Comparison of ENCODE assay signal across 17 cellular contexts in genomic region chr11:92436026-92436425, GRCh38.
DNase-seq lines count a peak whose midpoint lies in the region; ATAC-seq lines count a peak whose summit lies in the region.
"Had no signal": no experiment of that assay in that cellular context is flagged by ENCODE, and none has a peak within 500 bp of the region (broad histone marks: within the 10 kb centered on the region; RNA-seq: fewer than 3 reads in every experiment).

No MANE protein-coding gene starts in this region.

- no peak overlapping the region for H3K27ac ChIP-seq in SJCRH30
- H3K27ac ChIP-seq: BLaER1 treated with 17β-estradiol and CSF1 and Interleukin-3, amounts not matched to agents 10 nM and 100 nM; C4-2B had no signal

- no peaks in the 10 kb centered on the region for H3K4me1 ChIP-seq in SJCRH30
- H3K4me1 ChIP-seq: BLaER1 treated with 17β-estradiol and CSF1 and Interleukin-3, amounts not matched to agents 10 nM and 100 nM had no signal

- H3K27ac Mint-ChIP-seq in activated T-helper 17 cell treated with anti-CD3 and anti-CD28 coated beads, Interleukin-2, amount 50 U/mL, for 72 hours = no peak overlapping the region
- H3K27ac Mint-ChIP-seq: B cell; CD4-positive, alpha-beta T cell; CD8-positive, alpha-beta T cell had no signal

- peaks cover 5% of the 10 kb centered on the region for H3K9me3 Mint-ChIP-seq in activated T-helper 17 cell treated with anti-CD3 and anti-CD28 coated beads, Interleukin-2, amount 50 U/mL, for 72 hours
- H3K9me3 Mint-ChIP-seq: CD4-positive, alpha-beta T cell; CD8-positive, alpha-beta T cell had no signal

- peak; percentile 29 to 69 for DNase-seq in SJCRH30
- peak; percentile 77 for DNase-seq in left kidney (ENCODE audit: low read depth, low spot score)
- DNase-seq in central memory CD4-positive, alpha-beta T cell = no peak
- no peak for DNase-seq in EL
- DNase-seq: 8988T; AML-193; Caco-2; Calu3; CD4-positive, alpha-beta T cell; CD8-positive, alpha-beta T cell; DMS79 treated with DMSO at 0.1 percent for 48 hours; GDM1 had no signal

- H3K36me3 Mint-ChIP-seq in activated T-helper 17 cell treated with anti-CD3 and anti-CD28 coated beads, Interleukin-2, amount 50 U/mL, for 72 hours (ENCODE audit: low read depth) = no peaks in the 10 kb centered on the region
- H3K36me3 Mint-ChIP-seq: CD8-positive, alpha-beta T cell had no signal

- no peaks in the 10 kb centered on the region for H3K36me3 ChIP-seq in SJCRH30
- H3K36me3 ChIP-seq: BLaER1 treated with 17β-estradiol and CSF1 and Interleukin-3, amounts not matched to agents 10 nM and 100 nM had no signal

- H3K27me3 ChIP-seq in SJCRH30 = no peaks in the 10 kb centered on the region
- H3K27me3 ChIP-seq: BLaER1 treated with 17β-estradiol and CSF1 and Interleukin-3, amounts not matched to agents 10 nM and 100 nM had no signal

- no peaks in the 10 kb centered on the region for H3K27me3 Mint-ChIP-seq in activated T-helper 17 cell treated with anti-CD3 and anti-CD28 coated beads, Interleukin-2, amount 50 U/mL, for 72 hours
- H3K27me3 Mint-ChIP-seq: B cell; CD4-positive, alpha-beta T cell had no signal

- ATAC-seq in activated T-helper 17 cell treated with anti-CD3 and anti-CD28 coated beads, Interleukin-2, amount 50 U/mL, for 72 hours (replicated peaks) = no peak
- ATAC-seq: CD8-positive, alpha-beta T cell; GM12878 had no signal

- no peaks in the 10 kb centered on the region for H3K4me1 Mint-ChIP-seq in activated T-helper 17 cell treated with anti-CD3 and anti-CD28 coated beads, Interleukin-2, amount 50 U/mL, for 72 hours
- H3K4me1 Mint-ChIP-seq: B cell had no signal

- H3K4me3 Mint-ChIP-seq in activated T-helper 17 cell treated with anti-CD3 and anti-CD28 coated beads, Interleukin-2, amount 50 U/mL, for 72 hours = no peak overlapping the region
- H3K4me3 Mint-ChIP-seq: B cell; CD4-positive, alpha-beta T cell; CD8-positive, alpha-beta T cell had no signal

- H3K9me3 ChIP-seq in SJCRH30 (replicated peaks) = no peaks in the 10 kb centered on the region
- H3K9me3 ChIP-seq: BLaER1 treated with 17β-estradiol and CSF1 and Interleukin-3, amounts not matched to agents 10 nM and 100 nM; Caco-2 had no signal

- no peak overlapping the region for H3K4me3 ChIP-seq in SJCRH30
- H3K4me3 ChIP-seq: BLaER1 treated with 17β-estradiol and CSF1 and Interleukin-3, amounts not matched to agents 10 nM and 100 nM; GM12878 had no signal

Comparison
In these comparisons a context has a peak if more than half of its experiments do, and no peak if none do; other contexts are left out.
1. DNase-seq: peak in SJCRH30 (2 of 2) and left kidney (single experiment); none in central memory CD4-positive, alpha-beta T cell (single experiment) and EL (single experiment).